ENCODE assay signal across 8 cellular contexts in the genomic region with DNA sequence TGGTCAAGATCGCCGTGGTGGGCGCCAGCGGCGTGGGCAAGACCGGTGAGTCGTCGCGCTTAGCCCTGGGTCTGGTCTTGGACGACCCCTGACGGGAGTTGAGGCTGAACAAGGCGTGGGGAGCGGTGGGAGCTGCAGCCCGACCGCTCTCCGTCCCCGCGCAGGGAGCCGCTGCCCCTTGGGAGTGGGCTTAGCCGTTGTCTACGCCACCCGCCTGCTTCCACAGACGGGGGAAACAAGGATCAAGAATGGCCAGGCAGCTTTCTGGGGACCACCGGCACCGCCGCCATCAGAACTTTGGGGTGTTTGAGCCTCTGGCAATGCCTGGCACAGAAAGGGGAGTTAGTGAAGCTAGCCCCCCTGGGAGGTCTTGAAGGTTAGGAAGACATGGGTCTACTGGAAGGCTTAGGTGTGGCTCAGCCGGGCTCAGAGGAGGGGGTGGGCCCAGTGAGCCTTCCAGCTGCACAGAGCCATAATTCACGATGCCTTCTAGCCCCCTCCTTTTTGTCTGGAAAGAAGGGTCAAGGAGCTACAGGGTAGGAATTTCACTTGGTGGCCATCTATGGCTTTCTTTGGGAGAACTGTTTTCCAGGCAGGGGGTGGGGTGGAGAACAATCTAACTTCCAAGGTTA. TPM values are rescaled to one million over a fixed set of nuclear protein-coding genes. Genes with fewer than 3 reads are reported as not detected.
A peak's percentile ranks its signal among the peaks of the same experiment; 100 is the strongest.
DNase-seq lines count a peak whose midpoint lies in the region; ATAC-seq and TF ChIP-seq lines count a peak whose summit lies in the region.

No MANE protein-coding gene starts in this region.

- peak overlapping the region; percentile 88 for H3K14ac ChIP-seq in H9 (ENCODE audit: insufficient read depth, low read length)

- H3K27ac Mint-ChIP-seq in H9 (peak overlapping the region in 2 of 3 experiments; percentile 74 to 79; a peak in 5 of 7 replicates), T-cell (no peak overlapping the region)

- H3K4me3 ChIP-seq in skeletal muscle tissue (ENCODE audit: low read length in 3 of 3), result peak overlapping the region; percentile 55 to 88 (median 80)

- peaks cover 3% of the 10 kb centered on the region for H3K27me3 Mint-ChIP-seq in H9 (ENCODE audit: low read depth)
- peaks cover 29 to 32% of the 10 kb centered on the region in 2 donors for H3K27me3 Mint-ChIP-seq in T-cell

- H4K5ac ChIP-seq in H9 (ENCODE audit: insufficient read length, low read depth, low read length), result no peak overlapping the region

- no peak for ATAC-seq in T-cell (replicated peaks in 1 of 4)
- peak; percentile 12 for ATAC-seq in left ventricle myocardium superior
- ATAC-seq in GM18520 (IDR thresholded peaks at IDR 0.05; ENCODE audit: unreplicated experiment), result no peak

- H3K18ac ChIP-seq in H9 (ENCODE audit: insufficient read length, low read depth, low read length), result peak overlapping the region; percentile 72

- intact Hi-C loops in left ventricle myocardium superior (cut with micrococcal nuclease), result no loop called here

- CTCF ChIA-PET in T-cell (lab: Charles Lee), result interaction anchor here in 1 of 2 donors (1.1 kb wide), 1 partner anchor 1371 kb away, joined by 3 read pairs; no protein-coding TSS in a partner anchor

- H2AK5ac ChIP-seq in H9 (ENCODE audit: insufficient read length, low read length), result no peak overlapping the region

- no peak overlapping the region for H2BK20ac ChIP-seq in H9 (ENCODE audit: low read depth, low read length, poor library complexity, severe bottlenecking)

- peak overlapping the region; percentile 84 to 93 for H3K4me3 Mint-ChIP-seq in H9
- peak overlapping the region; percentile 67 to 79 (median 71) for H3K4me3 Mint-ChIP-seq in T-cell

- H2BK120ac ChIP-seq in H9 (ENCODE audit: low read depth, low read length, poor library complexity, severe bottlenecking), result no peak overlapping the region

- H3K23me2 ChIP-seq in H9 (ENCODE audit: insufficient read length, low read depth, low read length, poor library complexity, severe bottlenecking), result peaks cover 13% of the 10 kb centered on the region

- no peak overlapping the region for H2AFZ ChIP-seq in H9 (ENCODE audit: low read length)

- H4K20me1 ChIP-seq in H9 (ENCODE audit: control insufficient read depth, insufficient read depth, insufficient read length), result no peaks in the 10 kb centered on the region

- no peaks in the 10 kb centered on the region for H3K79me1 ChIP-seq in H9 (ENCODE audit: insufficient read depth, low read depth, low read length, poor library complexity, severe bottlenecking)

- no peak overlapping the region for H3K56ac ChIP-seq in H9 (ENCODE audit: insufficient read length, low read depth, low read length)

- H3K36me3 Mint-ChIP-seq in H9 (ENCODE audit: insufficient read depth in 1 of 3, low read depth in 3 of 3) (peaks cover 48 to 56% (median 52%) of the 10 kb centered on the region in 3 experiments), T-cell (no peaks in the 10 kb centered on the region)

- H3K27ac ChIP-seq in H9 (ENCODE audit: insufficient read length, low read depth, low read length), result no peak overlapping the region
- H3K27ac ChIP-seq in skeletal muscle tissue (ENCODE audit: low read depth, low read length), result no peak overlapping the region

- H2BK15ac ChIP-seq in H9 (ENCODE audit: low read depth, low read length), result no peak overlapping the region

- H3K9ac ChIP-seq in H9 (ENCODE audit: extremely low read depth, insufficient read length, low read length), result peak overlapping the region; percentile 93
- H3K9ac ChIP-seq in skeletal muscle tissue (ENCODE audit: low read depth in 1 of 3, low read length in 3 of 3), result peak overlapping the region in 2 of 3 donors; percentile 58 to 72

- H3K4ac ChIP-seq in H9 (ENCODE audit: low read depth, low read length), result no peak overlapping the region

- POLR2A ChIA-PET in T-cell (lab: Charles Lee), result interaction anchor here in 1 of 2 donors (0.6 kb wide), 1 partner anchor 141 kb away, joined by 3 read pairs; no protein-coding TSS in a partner anchor

- H3K4me2 ChIP-seq in H9 (ENCODE audit: insufficient read depth, insufficient read length, low read length), result peak overlapping the region; percentile 94

- no peak overlapping the region for H3T11ph ChIP-seq in H9 (ENCODE audit: low read length)

- DNase-seq in H9 (no peak), T-cell (no peak), left ventricle myocardium superior (no peak), D341Med (ENCODE audit: low spot score) (no peak), OCI-M2 (lab: John Stamatoyannopoulos, UW; ENCODE audit: unreplicated experiment) (no peak)
- DNase-seq in effector CD8-positive, alpha-beta T cell (lab: John Stamatoyannopoulos, UW), result no peak

- no peak for TF ChIP-seq CTCF in H9 (conservative IDR thresholded peaks at IDR 0.05)

- H3K23ac ChIP-seq in H9 (ENCODE audit: insufficient read length, low read depth, low read length), result no peak overlapping the region

- no peak overlapping the region for H2BK5ac ChIP-seq in H9 (ENCODE audit: insufficient read length, low read length)

- no CpG with 5 or more reads among the region's 28 CpGs for WGBS in H9 (ENCODE audit: extremely low coverage, insufficient read length, low lambda C conversion rate)

- peaks cover 7% of the 10 kb centered on the region for H3K4me1 ChIP-seq in H9 (ENCODE audit: insufficient read depth, low read length)
- H3K4me1 ChIP-seq in skeletal muscle tissue (ENCODE audit: control insufficient read depth in 3 of 3, insufficient read depth in 3 of 3, low read length in 3 of 3), result peaks cover 15 to 25% (median 18%) of the 10 kb centered on the region in 3 donors

- H2BK12ac ChIP-seq in H9 (ENCODE audit: insufficient read length, low read depth, low read length), result no peak overlapping the region

- peaks cover 0 to 5% (median 2%) of the 10 kb centered on the region in 3 donors for H3K36me3 ChIP-seq in skeletal muscle tissue (ENCODE audit: control insufficient read depth in 3 of 3, insufficient read depth in 3 of 3, low read length in 3 of 3)

- H3K4me1 Mint-ChIP-seq in H9 (peaks cover 57 to 66% of the 10 kb centered on the region in 2 experiments), T-cell (peaks cover 5 to 10% (median 10%) of the 10 kb centered on the region in 3 donors)

- H4K91ac ChIP-seq in H9 (ENCODE audit: insufficient read length, low read depth, low read length), result no peak overlapping the region

- peaks cover 8% of the 10 kb centered on the region; the same call in 1 of the 2 replicates for H3K79me2 ChIP-seq in H9 (ENCODE audit: insufficient read depth, low read length)

- no peaks in the 10 kb centered on the region for H3K27me3 ChIP-seq in H9 (ENCODE audit: insufficient read depth, low read length)
- peaks cover 0 to 6% (median 3%) of the 10 kb centered on the region in 3 donors for H3K27me3 ChIP-seq in skeletal muscle tissue (ENCODE audit: control insufficient read depth in 3 of 3, insufficient read depth in 3 of 3, low read length in 3 of 3)

- H3K9me3 ChIP-seq in H9 (ENCODE audit: control insufficient read depth, low read depth, low read length) (peaks cover 7% of the 10 kb centered on the region), skeletal muscle tissue (ENCODE audit: control insufficient read depth in 3 of 3, low read length in 3 of 3) (peaks cover 0 to 4% (median 0%) of the 10 kb centered on the region in 3 donors)

- H3K9me3 Mint-ChIP-seq in H9 (peaks cover 10 to 16% of the 10 kb centered on the region in 2 experiments; a peak in 4 of 5 replicates), T-cell (peaks cover 0 to 6% (median 4%) of the 10 kb centered on the region in 3 donors)

- H4K8ac ChIP-seq in H9 (replicated peaks; ENCODE audit: insufficient read length, low read depth, low read length), result no peak overlapping the region

RNA-seq across cellular contexts. Expression of a gene that starts 0.6 kb away (rescaled TPM):
- 28.3 and 30.0 TPM in 2 replicates for total RNA-seq in H9 (2021)
- total RNA-seq in T-cell, result under 1 TPM in 4 of 5 donors, not detected in 1; 0.32 to 0.72 (median 0.39) TPM
- 4.1 TPM for total RNA-seq in left ventricle myocardium superior
- 6.3 TPM for total RNA-seq in skeletal muscle tissue

Comparison
In these comparisons a context has a peak if more than half of its experiments do, and no peak if none do; other contexts are left out.
1. H3K27ac Mint-ChIP-seq: peak in H9 (2 of 3); none in T-cell (0 of 2).